ENCODE assay signal across 11 cellular contexts in the genomic region with DNA sequence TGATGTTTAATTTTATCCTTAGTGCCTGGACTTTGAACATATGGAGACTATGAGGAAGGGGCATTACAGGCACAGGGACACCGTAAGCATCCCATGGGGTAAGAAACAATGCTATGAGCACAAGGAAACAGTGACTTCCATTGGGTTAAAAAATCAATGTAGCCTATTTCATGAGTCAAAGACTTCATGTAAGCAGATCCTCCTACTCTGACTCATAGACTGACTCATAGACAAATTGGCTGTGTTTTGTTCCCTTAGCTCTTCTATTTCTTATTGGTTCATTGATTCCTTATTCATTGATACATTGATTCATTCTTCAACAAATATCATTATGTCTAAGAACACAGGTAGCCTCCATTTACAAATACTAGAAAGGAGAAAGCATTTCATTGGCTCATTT.
DNase-seq lines count a peak whose midpoint lies in the region; ATAC-seq and TF ChIP-seq lines count a peak whose summit lies in the region.
"Had no signal": no experiment of that assay in that cellular context is flagged by ENCODE, and none has a peak within 500 bp of the region (broad histone marks: within the 10 kb centered on the region; RNA-seq: fewer than 3 reads in every experiment).

No MANE protein-coding gene starts in this region.

- H3K4me3 ChIP-seq in SK-N-SH (ENCODE audit: low read depth in 2 of 2, low read length in 1 of 2), result no peak overlapping the region
- no peak overlapping the region for H3K4me3 ChIP-seq in fibroblast of mammary gland (ENCODE audit: control insufficient read depth, low read depth, low read length)
- H3K4me3 ChIP-seq in skeletal muscle cell (ENCODE audit: low read depth, low read length), result no peak overlapping the region
- H3K4me3 ChIP-seq in stomach, result no peak overlapping the region
- H3K4me3 ChIP-seq: PC-9 had no signal

- TF ChIP-seq CTCF in SK-N-SH (IDR thresholded peaks at IDR 0.05), result no peak
- no peak for TF ChIP-seq CTCF in fibroblast of mammary gland (conservative IDR thresholded peaks at IDR 0.05; ENCODE audit: control insufficient read depth, insufficient read depth, low read depth, low read length)
- no peak for TF ChIP-seq CTCF in stomach (IDR thresholded peaks at IDR 0.05)

- no peak overlapping the region for H3K4me2 ChIP-seq in SK-N-SH
- H3K4me2 ChIP-seq: KMS-11, PC-9 had no signal

- H3K36me3 ChIP-seq in SK-N-SH (replicated peaks in 1 of 2; ENCODE audit: control insufficient read depth in 1 of 2, insufficient read depth in 2 of 2, low read length in 1 of 2), result no peaks in the 10 kb centered on the region
- H3K36me3 ChIP-seq in stomach, result no peaks in the 10 kb centered on the region

- CTCF ChIA-PET in SK-N-SH (lab: Yijun Ruan, JAX), result no interaction called here

- H3K27ac ChIP-seq in SK-N-SH (ENCODE audit: low read depth in 2 of 2, low read length in 1 of 2) (peak overlapping the region in 1 of 2 experiments; percentile 52; a peak in 2 of 4 replicates), stomach (no peak overlapping the region)
- H3K27ac ChIP-seq: KMS-11, PC-9 had no signal

- no peaks in the 10 kb centered on the region for H4K20me1 ChIP-seq in SK-N-SH (ENCODE audit: insufficient read depth)

- no peaks in the 10 kb centered on the region for H3K27me3 ChIP-seq in SK-N-SH (ENCODE audit: insufficient read depth)
- H3K27me3 ChIP-seq in stomach, result no peaks in the 10 kb centered on the region

- no peaks in the 10 kb centered on the region for H3K79me2 ChIP-seq in SK-N-SH (ENCODE audit: insufficient read depth)

- no peak overlapping the region for H2AFZ ChIP-seq in SK-N-SH (ENCODE audit: low read depth)
- H2AFZ ChIP-seq: PC-9 had no signal

- no peak for TF ChIP-seq RAD21 in SK-N-SH (IDR thresholded peaks at IDR 0.05; ENCODE audit: low read length)

- peaks cover 0 to 12% of the 10 kb centered on the region in 2 experiments; a peak in 1 of 4 replicates for H3K4me1 ChIP-seq in SK-N-SH (ENCODE audit: control insufficient read depth in 1 of 2, insufficient read depth in 2 of 2, low read depth in 1 of 2, low read length in 1 of 2)
- no peaks in the 10 kb centered on the region for H3K4me1 ChIP-seq in stomach
- H3K4me1 ChIP-seq: Caco-2 had no signal

- no peaks in the 10 kb centered on the region for H3K9me3 ChIP-seq in SK-N-SH
- no peaks in the 10 kb centered on the region for H3K9me3 ChIP-seq in stomach
- H3K9me3 ChIP-seq: Caco-2 had no signal

- H3K9me2 ChIP-seq in SK-N-SH, result no peaks in the 10 kb centered on the region

- no peak for ATAC-seq in GM21360 (IDR thresholded peaks at IDR 0.05; ENCODE audit: unreplicated experiment)
- no peak for ATAC-seq in HG03521 (IDR thresholded peaks at IDR 0.05; ENCODE audit: unreplicated experiment)

- TF ChIP-seq POLR2A in stomach (IDR thresholded peaks at IDR 0.05), result no peak

- peak; percentile 79 for DNase-seq in EH (ENCODE audit: low read depth)
- no peak for DNase-seq in SK-N-SH
- peak; percentile 93 for DNase-seq in fibroblast of mammary gland (ENCODE audit: low read depth)
- DNase-seq in skeletal muscle cell (ENCODE audit: low read depth), result peak; percentile 58
- DNase-seq in GM19240 (ENCODE audit: insufficient read length, low spot score), result no peak
- DNase-seq in stomach, result no peak
- DNase-seq: Caco-2 had no signal

- intact Hi-C loops in stomach (cut with DNase I; ENCODE audit: low total_unique reads), result no loop called here

- no peak overlapping the region for H3K9ac ChIP-seq in SK-N-SH
- H3K9ac ChIP-seq: KMS-11 had no signal

- H3F3A ChIP-seq in SK-N-SH (replicated peaks; ENCODE audit: insufficient read depth), result peaks cover 15% of the 10 kb centered on the region

- POLR2A ChIA-PET in SK-N-SH (lab: Yijun Ruan, JAX), result no interaction called here

- no peak for TF ChIP-seq EP300 in SK-N-SH (IDR thresholded peaks at IDR 0.05; ENCODE audit: borderline replicate concordance in 1 of 2, low read depth in 1 of 2, low read length in 1 of 2)
- TF ChIP-seq EP300 in stomach (IDR thresholded peaks at IDR 0.05), result no peak

- WGBS in SK-N-SH (ENCODE audit: low lambda C conversion rate), result 29% methylated on average over 1 of the region's 1 CpG
- WGBS in stomach, 5 donors, result 85 to 93% (median 88%) methylated on average over 1 of the region's 1 CpG

TF ChIP-seq in SK-N-SH, 30 proteins besides CTCF, POLR2A, EP300 and RAD21 (continues in another document):
- TF ChIP-seq RCOR1 (IDR thresholded peaks at IDR 0.05; ENCODE audit: low read length) (no peak), TCF12 (IDR thresholded peaks at IDR 0.05) (0 out of 2 replicates have a peak, but pooled peaks have one; percentile 20), ELF1 (IDR thresholded peaks at IDR 0.05) (no peak), RFX5 (IDR thresholded peaks at IDR 0.05; ENCODE audit: low read length) (no peak), RXRA (IDR thresholded peaks at IDR 0.05; ENCODE audit: borderline replicate concordance, low read depth) (no peak), NFIC (IDR thresholded peaks at IDR 0.05; ENCODE audit: borderline replicate concordance) (peak; percentile 27; the same call in 1 of the 2 replicates), SMC3 (IDR thresholded peaks at IDR 0.05; ENCODE audit: low read depth, low read length) (no peak), YY1 (IDR thresholded peaks at IDR 0.05; ENCODE audit: low read depth) (no peak), EZH2phosphoT487 (IDR thresholded peaks at IDR 0.05; ENCODE audit: borderline replicate concordance, low read depth) (no peak), FOSL2 (IDR thresholded peaks at IDR 0.05; ENCODE audit: borderline replicate concordance, low read depth) (peak; percentile 93), SIN3A (IDR thresholded peaks at IDR 0.05; ENCODE audit: borderline replicate concordance, low read depth, low read length) (no peak), GABPA (IDR thresholded peaks at IDR 0.05; ENCODE audit: low read depth) (no peak), GATA2 (CRISPR knock-in tag; IDR thresholded peaks at IDR 0.05) (no peak), FOXJ3 (CRISPR knock-in tag; IDR thresholded peaks at IDR 0.05) (no peak), JUND (IDR thresholded peaks at IDR 0.05) (peak; percentile 81)
- TF ChIP-seq, protein P1, sequence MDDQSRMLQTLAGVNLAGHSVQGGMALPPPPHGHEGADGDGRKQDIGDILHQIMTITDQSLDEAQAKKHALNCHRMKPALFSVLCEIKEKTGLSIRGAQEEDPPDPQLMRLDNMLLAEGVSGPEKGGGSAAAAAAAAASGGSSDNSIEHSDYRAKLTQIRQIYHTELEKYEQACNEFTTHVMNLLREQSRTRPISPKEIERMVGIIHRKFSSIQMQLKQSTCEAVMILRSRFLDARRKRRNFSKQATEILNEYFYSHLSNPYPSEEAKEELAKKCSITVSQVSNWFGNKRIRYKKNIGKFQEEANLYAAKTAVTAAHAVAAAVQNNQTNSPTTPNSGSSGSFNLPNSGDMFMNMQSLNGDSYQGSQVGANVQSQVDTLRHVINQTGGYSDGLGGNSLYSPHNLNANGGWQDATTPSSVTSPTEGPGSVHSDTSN (IDR thresholded peaks at IDR 0.05), result no peak
- TF ChIP-seq, protein P2, sequence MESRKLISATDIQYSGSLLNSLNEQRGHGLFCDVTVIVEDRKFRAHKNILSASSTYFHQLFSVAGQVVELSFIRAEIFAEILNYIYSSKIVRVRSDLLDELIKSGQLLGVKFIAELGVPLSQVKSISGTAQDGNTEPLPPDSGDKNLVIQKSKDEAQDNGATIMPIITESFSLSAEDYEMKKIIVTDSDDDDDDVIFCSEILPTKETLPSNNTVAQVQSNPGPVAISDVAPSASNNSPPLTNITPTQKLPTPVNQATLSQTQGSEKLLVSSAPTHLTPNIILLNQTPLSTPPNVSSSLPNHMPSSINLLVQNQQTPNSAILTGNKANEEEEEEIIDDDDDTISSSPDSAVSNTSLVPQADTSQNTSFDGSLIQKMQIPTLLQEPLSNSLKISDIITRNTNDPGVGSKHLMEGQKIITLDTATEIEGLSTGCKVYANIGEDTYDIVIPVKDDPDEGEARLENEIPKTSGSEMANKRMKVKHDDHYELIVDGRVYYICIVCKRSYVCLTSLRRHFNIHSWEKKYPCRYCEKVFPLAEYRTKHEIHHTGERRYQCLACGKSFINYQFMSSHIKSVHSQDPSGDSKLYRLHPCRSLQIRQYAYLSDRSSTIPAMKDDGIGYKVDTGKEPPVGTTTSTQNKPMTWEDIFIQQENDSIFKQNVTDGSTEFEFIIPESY (IDR thresholded peaks at IDR 0.05; ENCODE audit: borderline replicate concordance, low read depth), result no peak
- TF ChIP-seq, protein P3, sequence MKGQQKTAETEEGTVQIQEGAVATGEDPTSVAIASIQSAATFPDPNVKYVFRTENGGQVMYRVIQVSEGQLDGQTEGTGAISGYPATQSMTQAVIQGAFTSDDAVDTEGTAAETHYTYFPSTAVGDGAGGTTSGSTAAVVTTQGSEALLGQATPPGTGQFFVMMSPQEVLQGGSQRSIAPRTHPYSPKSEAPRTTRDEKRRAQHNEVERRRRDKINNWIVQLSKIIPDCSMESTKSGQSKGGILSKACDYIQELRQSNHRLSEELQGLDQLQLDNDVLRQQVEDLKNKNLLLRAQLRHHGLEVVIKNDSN (IDR thresholded peaks at IDR 0.05; ENCODE audit: borderline replicate concordance, low read depth), result no peak
- TF ChIP-seq, protein P4, sequence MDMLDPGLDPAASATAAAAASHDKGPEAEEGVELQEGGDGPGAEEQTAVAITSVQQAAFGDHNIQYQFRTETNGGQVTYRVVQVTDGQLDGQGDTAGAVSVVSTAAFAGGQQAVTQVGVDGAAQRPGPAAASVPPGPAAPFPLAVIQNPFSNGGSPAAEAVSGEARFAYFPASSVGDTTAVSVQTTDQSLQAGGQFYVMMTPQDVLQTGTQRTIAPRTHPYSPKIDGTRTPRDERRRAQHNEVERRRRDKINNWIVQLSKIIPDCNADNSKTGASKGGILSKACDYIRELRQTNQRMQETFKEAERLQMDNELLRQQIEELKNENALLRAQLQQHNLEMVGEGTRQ (IDR thresholded peaks at IDR 0.05; ENCODE audit: borderline replicate concordance, low read depth, low read length), result no peak

Comparison
In these comparisons a context has a peak if more than half of its experiments do, and no peak if none do; other contexts are left out.
1. DNase-seq: peak in EH (single experiment), fibroblast of mammary gland (single experiment) and skeletal muscle cell (single experiment); none in SK-N-SH (single experiment), GM19240 (single experiment) and stomach (single experiment).